In the genomic region with DNA sequence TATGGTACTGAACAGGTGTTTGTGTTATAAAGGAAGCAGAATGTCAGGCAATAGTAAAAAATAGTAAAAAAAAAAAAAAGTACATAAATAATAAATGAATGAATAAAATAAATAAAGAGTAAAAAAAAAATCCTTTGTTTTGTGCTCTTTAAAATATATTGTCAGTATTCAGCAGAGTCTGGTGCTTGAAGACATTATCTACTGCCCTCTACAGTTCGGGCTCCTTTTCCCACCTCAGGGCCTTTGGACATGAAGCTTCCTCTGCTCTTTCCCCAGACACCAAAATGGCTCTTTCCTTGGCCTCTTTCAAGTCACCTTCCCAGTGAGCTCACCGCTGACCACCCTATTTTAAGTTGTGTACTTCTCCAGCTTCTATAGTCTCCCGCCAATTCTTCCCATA, we compare ENCODE assay signal across 12 cellular contexts.
DNase-seq lines count a peak whose midpoint lies in the region; ATAC-seq and TF ChIP-seq lines count a peak whose summit lies in the region.
"Had no signal": no experiment of that assay in that cellular context is flagged by ENCODE, and none has a peak within 500 bp of the region (broad histone marks: within the 10 kb centered on the region; RNA-seq: fewer than 3 reads in every experiment).

No MANE protein-coding gene starts in this region.

- no peak overlapping the region for H3K4me3 Mint-ChIP-seq in activated CD4-positive, alpha-beta T cell treated with anti-CD3 and anti-CD28 coated beads for 36 hours
- H3K4me3 Mint-ChIP-seq in activated CD4-positive, alpha-beta memory T cell treated with anti-CD3 and anti-CD28 coated beads for 36 hours = no peak overlapping the region
- H3K4me3 Mint-ChIP-seq: central memory CD8-positive, alpha-beta T cell had no signal

- no peaks in the 10 kb centered on the region for H3K4me1 ChIP-seq in OCI-LY1 (ENCODE audit: insufficient read depth, low read length, severe bottlenecking)
- H3K4me1 ChIP-seq: BLaER1 had no signal

- H3K27me3 Mint-ChIP-seq in activated CD4-positive, alpha-beta T cell treated with anti-CD3 and anti-CD28 coated beads for 36 hours = no peaks in the 10 kb centered on the region
- no peaks in the 10 kb centered on the region for H3K27me3 Mint-ChIP-seq in activated CD4-positive, alpha-beta memory T cell treated with anti-CD3 and anti-CD28 coated beads for 36 hours

- no peaks in the 10 kb centered on the region for H3K79me2 ChIP-seq in OCI-LY1 (ENCODE audit: insufficient read depth, low read length)

- no peaks in the 10 kb centered on the region for H3K36me3 ChIP-seq in OCI-LY1 (ENCODE audit: insufficient read depth, low read length)
- H3K36me3 ChIP-seq: BLaER1, upper lobe of left lung had no signal

- no peak overlapping the region for H3K4me2 ChIP-seq in OCI-LY1 (ENCODE audit: low read length)
- H3K4me2 ChIP-seq: BLaER1 had no signal

- DNase-seq in activated CD4-positive, alpha-beta T cell treated with anti-CD3 and anti-CD28 coated beads for 36 hours = peak; percentile 20
- DNase-seq in activated CD4-positive, alpha-beta T cell treated with anti-CD3 and anti-CD28 coated beads, Interleukin-2, amount 50 U/mL, for 1 hour = no peak
- peak; percentile 47 to 50 for DNase-seq in erythroblast (lab: John Stamatoyannopoulos, UW)
- DNase-seq in retinal pigment epithelial cell (ENCODE audit: low read depth) = no peak
- DNase-seq in NCI-H2107 (lab: John Stamatoyannopoulos, UW) = no peak
- DNase-seq in activated CD4-positive, alpha-beta memory T cell treated with anti-CD3 and anti-CD28 coated beads for 36 hours = no peak
- DNase-seq: activated CD4-positive, alpha-beta T cell treated with anti-CD3 and anti-CD28 coated beads for 1 hour; upper lobe of left lung had no signal

- H3F3A ChIP-seq in OCI-LY1 (ENCODE audit: insufficient read depth, low read length) = no peaks in the 10 kb centered on the region

- H3K27me3 ChIP-seq in OCI-LY1 (ENCODE audit: insufficient read depth, low read length) = no peaks in the 10 kb centered on the region
- H3K27me3 ChIP-seq: BLaER1, upper lobe of left lung had no signal

- CTCF ChIA-PET in activated CD4-positive, alpha-beta T cell treated with anti-CD3 and anti-CD28 coated beads for 36 hours (lab: Charles Lee) = interaction anchor here (0.7 to 2.4 kb wide), 5 partner anchors 10 to 156 kb away, joined by 3 to 8 read pairs (median 3); no protein-coding TSS in a partner anchor
- CTCF ChIA-PET in activated CD4-positive, alpha-beta memory T cell treated with anti-CD3 and anti-CD28 coated beads for 36 hours (lab: Charles Lee) = interaction anchor here (0.7 to 1.5 kb wide), 4 partner anchors 27 to 1726 kb away, joined by 3 to 4 read pairs (median 3); no protein-coding TSS in a partner anchor

- no peak overlapping the region for H3K4me3 ChIP-seq in OCI-LY1 (ENCODE audit: low read depth, low read length, poor library complexity, severe bottlenecking)
- H3K4me3 ChIP-seq in retinal pigment epithelial cell (ENCODE audit: low read length) = no peak overlapping the region
- H3K4me3 ChIP-seq: BLaER1, upper lobe of left lung had no signal

- H3K9ac ChIP-seq in OCI-LY1 (ENCODE audit: low read length) = no peak overlapping the region
- H3K9ac ChIP-seq: BLaER1 had no signal

- no peak overlapping the region for H2AFZ ChIP-seq in OCI-LY1 (ENCODE audit: low read length)

- H3K27ac ChIP-seq in OCI-LY1 (ENCODE audit: low read depth, low read length, poor library complexity, severe bottlenecking) = no peak overlapping the region
- H3K27ac ChIP-seq: BLaER1, upper lobe of left lung had no signal

- H3K9me3 Mint-ChIP-seq in activated CD4-positive, alpha-beta T cell treated with anti-CD3 and anti-CD28 coated beads for 36 hours (ENCODE audit: low read depth) = peaks cover 2% of the 10 kb centered on the region
- peaks cover 6% of the 10 kb centered on the region for H3K9me3 Mint-ChIP-seq in activated CD4-positive, alpha-beta memory T cell treated with anti-CD3 and anti-CD28 coated beads for 36 hours
- H3K9me3 Mint-ChIP-seq: central memory CD8-positive, alpha-beta T cell had no signal

- intact Hi-C loops in activated CD4-positive, alpha-beta T cell treated with anti-CD3 and anti-CD28 coated beads for 36 hours (cut with DNase I, micrococcal nuclease) = loop anchor here in 1 of 2 experiments (5.0 kb wide), 1 partner anchor 240 kb away; no protein-coding TSS in a partner anchor
- intact Hi-C loops in activated CD4-positive, alpha-beta memory T cell treated with anti-CD3 and anti-CD28 coated beads for 36 hours (cut with micrococcal nuclease) = loop anchor here (5.0 kb wide), 1 partner anchor 240 kb away; no protein-coding TSS in a partner anchor

- no peak for TF ChIP-seq POLR2A in erythroblast (IDR thresholded peaks at IDR 0.05; ENCODE audit: low read length)

- ATAC-seq in activated CD4-positive, alpha-beta T cell treated with anti-CD3 and anti-CD28 coated beads for 36 hours = no peak
- no peak for ATAC-seq in GM19467 (IDR thresholded peaks at IDR 0.05; ENCODE audit: unreplicated experiment)

- no peaks in the 10 kb centered on the region for H3K9me3 ChIP-seq in OCI-LY1 (ENCODE audit: low read length)
- H3K9me3 ChIP-seq: upper lobe of left lung had no signal

- H3K27ac Mint-ChIP-seq in activated CD4-positive, alpha-beta T cell treated with anti-CD3 and anti-CD28 coated beads for 36 hours = no peak overlapping the region
- H3K27ac Mint-ChIP-seq in activated CD4-positive, alpha-beta memory T cell treated with anti-CD3 and anti-CD28 coated beads for 36 hours = no peak overlapping the region

- no peaks in the 10 kb centered on the region for H3K4me1 Mint-ChIP-seq in activated CD4-positive, alpha-beta T cell treated with anti-CD3 and anti-CD28 coated beads for 36 hours
- no peaks in the 10 kb centered on the region for H3K4me1 Mint-ChIP-seq in activated CD4-positive, alpha-beta memory T cell treated with anti-CD3 and anti-CD28 coated beads for 36 hours (ENCODE audit: low read depth)
- H3K4me1 Mint-ChIP-seq: central memory CD8-positive, alpha-beta T cell had no signal

- H3K9me2 ChIP-seq in OCI-LY1 (ENCODE audit: low read depth, low read length) = no peaks in the 10 kb centered on the region

- TF ChIP-seq CTCF in OCI-LY1 (IDR thresholded peaks at IDR 0.05; ENCODE audit: low read length) (peak; percentile 11; the same call in 1 of the 2 replicates), retinal pigment epithelial cell (conservative IDR thresholded peaks at IDR 0.05; ENCODE audit: low read depth, low read length) (peak; percentile 53)

- H4K20me1 ChIP-seq in OCI-LY1 (ENCODE audit: insufficient read depth, low read length) = no peaks in the 10 kb centered on the region
- H4K20me1 ChIP-seq: BLaER1 had no signal

- POLR2A ChIA-PET in activated CD4-positive, alpha-beta T cell treated with anti-CD3 and anti-CD28 coated beads for 36 hours (lab: Charles Lee) = no interaction called here
- POLR2A ChIA-PET in activated CD4-positive, alpha-beta memory T cell treated with anti-CD3 and anti-CD28 coated beads for 36 hours (lab: Charles Lee) = no interaction called here

- H3K36me3 Mint-ChIP-seq in activated CD4-positive, alpha-beta T cell treated with anti-CD3 and anti-CD28 coated beads for 36 hours (ENCODE audit: low read depth) = no peaks in the 10 kb centered on the region
- H3K36me3 Mint-ChIP-seq in activated CD4-positive, alpha-beta memory T cell treated with anti-CD3 and anti-CD28 coated beads for 36 hours = no peaks in the 10 kb centered on the region

Comparison
In these comparisons a context has a peak if more than half of its experiments do, and no peak if none do; other contexts are left out.
1. DNase-seq: peak in activated CD4-positive, alpha-beta T cell treated with anti-CD3 and anti-CD28 coated beads for 36 hours (single experiment) and erythroblast (2 of 2); none in activated CD4-positive, alpha-beta T cell treated with anti-CD3 and anti-CD28 coated beads, Interleukin-2, amount 50 U/mL, for 1 hour (single experiment), retinal pigment epithelial cell (single experiment), NCI-H2107 (single experiment) and activated CD4-positive, alpha-beta memory T cell treated with anti-CD3 and anti-CD28 coated beads for 36 hours (single experiment).